Comparison of ENCODE assay signal across 13 cellular contexts in the genomic region with DNA sequence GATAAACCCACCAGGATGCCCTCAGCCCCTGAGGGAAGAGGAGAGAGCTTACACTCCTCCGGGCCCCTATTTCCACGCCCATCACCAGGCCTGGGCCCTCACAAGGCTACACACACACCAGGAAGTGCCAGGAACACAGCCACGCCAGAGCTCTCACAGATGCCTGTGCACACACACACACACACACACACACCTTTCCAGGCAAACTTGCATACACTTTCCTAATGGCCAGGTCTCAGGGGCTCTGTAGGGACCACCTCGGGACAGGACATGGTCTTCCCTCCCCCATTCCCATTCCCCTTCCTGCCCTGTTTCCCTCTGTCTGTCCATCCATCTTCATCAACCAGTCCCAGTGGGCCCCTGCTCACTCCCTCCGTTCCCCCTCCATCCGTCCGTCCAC. TPM values are rescaled to one million over a fixed set of nuclear protein-coding genes. Genes with fewer than 3 reads are reported as not detected.
DNase-seq lines count a peak whose midpoint lies in the region; ATAC-seq, FAIRE-seq and TF ChIP-seq lines count a peak whose summit lies in the region.
"Had no signal": no experiment of that assay in that cellular context is flagged by ENCODE, and none has a peak within 500 bp of the region (broad histone marks: within the 10 kb centered on the region; RNA-seq: fewer than 3 reads in every experiment).

No MANE protein-coding gene starts in this region.

- WGBS in mammary epithelial cell (ENCODE audit: low coverage, missing lambda C conversion rate) = 74% methylated on average over 3 of the region's 7 CpGs
- 75% methylated on average over 7 of the region's 7 CpGs for WGBS in hepatocyte (ENCODE audit: low lambda C conversion rate, missing lambda C conversion rate)
- no CpG with 5 or more reads among the region's 7 CpGs for WGBS in trophoblast cell (ENCODE audit: extremely low coverage, insufficient coverage, insufficient read length)

- H3K14ac ChIP-seq in trophoblast cell (ENCODE audit: low read length) = no peak overlapping the region

- no peaks in the 10 kb centered on the region for H3K79me2 ChIP-seq in mammary epithelial cell (ENCODE audit: insufficient read depth, low read length)
- H3K79me2 ChIP-seq in PC-3 (ENCODE audit: low read length) = peaks cover 35% of the 10 kb centered on the region
- no peaks in the 10 kb centered on the region for H3K79me2 ChIP-seq in hepatocyte
- H3K79me2 ChIP-seq in trophoblast cell (ENCODE audit: control insufficient read depth, insufficient read depth, low read length, poor library complexity) = no peaks in the 10 kb centered on the region

- H4K20me1 ChIP-seq in mammary epithelial cell (ENCODE audit: insufficient read depth, low read length) (no peaks in the 10 kb centered on the region), PC-3 (ENCODE audit: low read length) (no peaks in the 10 kb centered on the region), hepatocyte (ENCODE audit: insufficient read depth, poor library complexity, severe bottlenecking) (no peaks in the 10 kb centered on the region)

- POLR2A ChIA-PET in PC-3 (lab: Charles Lee; ENCODE audit: unreplicated experiment) = no interaction called here

- H3K4me1 ChIP-seq in breast epithelium (peaks cover 0 to 6% of the 10 kb centered on the region in 2 donors), mammary epithelial cell (ENCODE audit: insufficient read depth, low read length) (peaks cover 18% of the 10 kb centered on the region), PC-3 (ENCODE audit: insufficient read depth, low read length) (peaks cover 37% of the 10 kb centered on the region), hepatocyte (ENCODE audit: insufficient read depth) (peaks cover 12% of the 10 kb centered on the region), trophoblast cell (ENCODE audit: control insufficient read depth in 1 of 2, insufficient read depth in 2 of 2, low read length in 2 of 2) (peaks cover 10 to 18% of the 10 kb centered on the region in 2 experiments)

- H3K27ac ChIP-seq in breast epithelium (peak overlapping the region; percentile 78 to 87), mammary epithelial cell (ENCODE audit: insufficient read depth, low read depth, low read length) (no peak overlapping the region), PC-3 (ENCODE audit: low read length) (0 out of 2 replicates have a peak overlapping the region, but pooled peaks have one; percentile 53), hepatocyte (peak overlapping the region; percentile 65), trophoblast cell (ENCODE audit: low read depth, low read length) (no peak overlapping the region)
- H3K27ac ChIP-seq: upper lobe of left lung had no signal

- no peaks in the 10 kb centered on the region for H3K36me3 ChIP-seq in breast epithelium
- H3K36me3 ChIP-seq in mammary epithelial cell (ENCODE audit: insufficient read depth, low read length) = no peaks in the 10 kb centered on the region
- H3K36me3 ChIP-seq in PC-3 (ENCODE audit: low read depth, low read length) = no peaks in the 10 kb centered on the region
- H3K36me3 ChIP-seq in hepatocyte (replicated peaks; ENCODE audit: insufficient read depth, low read depth) = no peaks in the 10 kb centered on the region
- no peaks in the 10 kb centered on the region for H3K36me3 ChIP-seq in trophoblast cell (ENCODE audit: control insufficient read depth in 1 of 2, insufficient read depth in 2 of 2, low read length in 2 of 2)
- H3K36me3 ChIP-seq: upper lobe of left lung had no signal

- peaks cover 4% of the 10 kb centered on the region for H3K79me1 ChIP-seq in trophoblast cell (ENCODE audit: low read length)

- H2AK5ac ChIP-seq in trophoblast cell (ENCODE audit: low read length) = peak overlapping the region; percentile 18

- H3K9me2 ChIP-seq in PC-3 (replicated peaks; ENCODE audit: low read length) (no peaks in the 10 kb centered on the region), hepatocyte (replicated peaks; ENCODE audit: insufficient read depth) (no peaks in the 10 kb centered on the region)

- TF ChIP-seq CTCF in breast epithelium (IDR thresholded peaks at IDR 0.05) (no peak), mammary epithelial cell (conservative IDR thresholded peaks at IDR 0.05 in 1 of 2, IDR thresholded peaks at IDR 0.05 in 1 of 2; ENCODE audit: extremely low read depth in 1 of 2, insufficient read depth in 1 of 2, low read depth in 1 of 2, low read length in 2 of 2) (no peak), PC-3 (conservative IDR thresholded peaks at IDR 0.05; ENCODE audit: low read depth, low read length) (no peak), hepatocyte (IDR thresholded peaks at IDR 0.05; ENCODE audit: poor library complexity) (no peak)

- H3K9ac ChIP-seq in mammary epithelial cell (ENCODE audit: insufficient read depth, low read length) (no peak overlapping the region), PC-3 (ENCODE audit: low read length) (no peak overlapping the region), trophoblast cell (ENCODE audit: low read length) (no peak overlapping the region)

- no peak overlapping the region for H2BK5ac ChIP-seq in trophoblast cell (ENCODE audit: low read depth, low read length, poor library complexity)

- FAIRE-seq in GM12891 (lab: Jason Lieb, UNC) = no peak

- no peak for TF ChIP-seq POLR2A in breast epithelium (IDR thresholded peaks at IDR 0.05)
- TF ChIP-seq POLR2A in GM12891 (IDR thresholded peaks at IDR 0.05; ENCODE audit: low read depth, low read length) = no peak

- H3K9me3 ChIP-seq in breast epithelium (no peaks in the 10 kb centered on the region), mammary epithelial cell (replicated peaks; ENCODE audit: insufficient read depth, low read length) (no peaks in the 10 kb centered on the region), PC-3 (ENCODE audit: low read length) (no peaks in the 10 kb centered on the region), hepatocyte (ENCODE audit: low read depth) (no peaks in the 10 kb centered on the region), trophoblast cell (ENCODE audit: insufficient read depth, low read depth, low read length) (no peaks in the 10 kb centered on the region)
- H3K9me3 ChIP-seq: upper lobe of left lung had no signal

- no peak overlapping the region for H3K23ac ChIP-seq in trophoblast cell (ENCODE audit: low read length)

- CTCF ChIA-PET in mammary epithelial cell (lab: Charles Lee; ENCODE audit: low non-redundant PET) (no interaction called here), PC-3 (lab: Charles Lee) (interaction anchor here (0.5 kb wide), 1 partner anchor 44 kb away, joined by 4 read pairs; no protein-coding TSS in a partner anchor)

- no peaks in the 10 kb centered on the region for H3F3A ChIP-seq in PC-3 (ENCODE audit: low read length, unreplicated experiment)

- H4K12ac ChIP-seq in trophoblast cell (ENCODE audit: low read depth, low read length) = no peak overlapping the region

- H3K4ac ChIP-seq in trophoblast cell (ENCODE audit: low read depth, low read length) = no peak overlapping the region

- no peak overlapping the region for H2BK120ac ChIP-seq in trophoblast cell (ENCODE audit: insufficient read depth, low read length, poor library complexity)

- no peak overlapping the region for H3K18ac ChIP-seq in trophoblast cell (ENCODE audit: low read length)

- DNase-seq in breast epithelium (ENCODE audit: low spot score in 2 of 2) (no peak), mammary epithelial cell (no peak), PC-3 (no peak), hepatocyte (ENCODE audit: low spot score) (no peak), trophoblast cell (no peak), GM12891 (ENCODE audit: insufficient read length, low spot score) (no peak)
- DNase-seq: activated T-cell treated with anti-CD3 and anti-CD28 coated beads, Interleukin-2, amount 50 U/mL, for 24 hours; anterior cingulate cortex; midbrain; upper lobe of left lung had no signal

- dilution Hi-C loops in mammary epithelial cell (cut with HindIII; ENCODE audit: low sequenced_read_pairs) = no loop called here

- BruUV-seq in mammary epithelial cell (replicated peaks; lab: Mats Ljungman, UMichigan) (no TSS peak), PC-3 (replicated peaks; lab: Mats Ljungman, UMichigan) (no TSS peak)

- H3K27me3 ChIP-seq in breast epithelium = no peaks in the 10 kb centered on the region
- no peaks in the 10 kb centered on the region for H3K27me3 ChIP-seq in mammary epithelial cell (ENCODE audit: insufficient read depth, low read length)
- H3K27me3 ChIP-seq in PC-3 (ENCODE audit: low read length) = no peaks in the 10 kb centered on the region
- H3K27me3 ChIP-seq in hepatocyte = no peaks in the 10 kb centered on the region
- no peaks in the 10 kb centered on the region for H3K27me3 ChIP-seq in trophoblast cell (ENCODE audit: insufficient read depth, low read length)

- intact Hi-C loops in breast epithelium (cut with DNase I; ENCODE audit: low total_unique reads) (no loop called here), mammary epithelial cell (cut with micrococcal nuclease) (no loop called here), PC-3 (cut with micrococcal nuclease) (no loop called here)

- peak overlapping the region; percentile 1 for H4K91ac ChIP-seq in trophoblast cell (ENCODE audit: low read depth, low read length)

- H4K8ac ChIP-seq in trophoblast cell (ENCODE audit: low read depth, low read length) = no peak overlapping the region

- peak overlapping the region; percentile 51 for H2BK12ac ChIP-seq in trophoblast cell (ENCODE audit: low read length)

- H2AFZ ChIP-seq in mammary epithelial cell (ENCODE audit: low read depth, low read length) = no peak overlapping the region
- no peak overlapping the region for H2AFZ ChIP-seq in PC-3 (ENCODE audit: low read length)
- H2AFZ ChIP-seq in hepatocyte = no peak overlapping the region
- no peak overlapping the region for H2AFZ ChIP-seq in trophoblast cell (ENCODE audit: insufficient read depth, low read length, poor library complexity)

- no peak overlapping the region for H3K4me3 ChIP-seq in breast epithelium
- no peak overlapping the region for H3K4me3 ChIP-seq in mammary epithelial cell (replicated peaks in 1 of 3; ENCODE audit: insufficient read depth in 1 of 3, low read depth in 2 of 3, low read length in 3 of 3)
- H3K4me3 ChIP-seq in PC-3 (ENCODE audit: low read length) = no peak overlapping the region
- no peak overlapping the region for H3K4me3 ChIP-seq in hepatocyte
- H3K4me3 ChIP-seq in trophoblast cell (ENCODE audit: low read depth, low read length) = no peak overlapping the region
- H3K4me3 ChIP-seq: upper lobe of left lung had no signal

- H3K4me2 ChIP-seq in mammary epithelial cell (ENCODE audit: insufficient read depth, low read depth, low read length) = no peak overlapping the region
- no peak overlapping the region for H3K4me2 ChIP-seq in PC-3 (ENCODE audit: low read length)
- no peak overlapping the region for H3K4me2 ChIP-seq in hepatocyte
- no peak overlapping the region for H3K4me2 ChIP-seq in trophoblast cell (ENCODE audit: low read length)

- ATAC-seq in PC-3 (no peak), HG02938 (IDR thresholded peaks at IDR 0.05; ENCODE audit: unreplicated experiment) (no peak), HG02870 (IDR thresholded peaks at IDR 0.05; ENCODE audit: unreplicated experiment) (no peak)
- ATAC-seq: activated CD4-positive, CD25-positive, alpha-beta regulatory T cell treated with anti-CD3 and anti-CD28 coated beads, Interleukin-2, amount 50 U/mL, for 24 hours had no signal

- in situ Hi-C loops in mammary epithelial cell (cut with MboI; ENCODE audit: low sequenced_read_pairs in 2 of 2) = no loop called here

RNA-seq across cellular contexts. Expression of a gene that starts 9.7 kb away (rescaled TPM):
- total RNA-seq in breast epithelium (10 to 100 TPM in 2 of 3 donors, 1 to 10 TPM in 1; 5.8 to 18.4 (median 16.7) TPM), mammary epithelial cell (100 to 1,000 TPM in 1 of 2 donors, 10 to 100 TPM in 1; 77.3 to 181 TPM), PC-3 (2014; rRNA removed) (459 and 567 TPM in 2 replicates), hepatocyte (26.7 and 27.3 TPM in 2 replicates)
- polyA plus RNA-seq in mammary epithelial cell (91.7 TPM), hepatocyte (20.0 and 20.4 TPM in 2 replicates)
- polyA minus RNA-seq in mammary epithelial cell = 181 TPM
- 27.6 and 30.3 TPM in 2 replicates for polyA plus RNA-seq in trophoblast cell (2013)
- 0.14 TPM for polyA plus RNA-seq in GM12891 (2012; ENCODE audit: low read depth, missing spikeins)

RNA-seq across cellular contexts. Expression of a gene that starts 46.9 kb away (rescaled TPM):
- 10 to 100 TPM in 2 of 3 donors, 1 to 10 TPM in 1; 7.5 to 18.0 (median 12.9) TPM for total RNA-seq in breast epithelium
- 1 to 10 TPM; 3.0 to 3.5 TPM for total RNA-seq in mammary epithelial cell
- polyA plus RNA-seq in mammary epithelial cell = 4.0 TPM
- 2.0 TPM for polyA minus RNA-seq in mammary epithelial cell
- total RNA-seq in PC-3 (2014; rRNA removed) = 13.8 and 28.1 TPM in 2 replicates
- 15.9 and 21.0 TPM in 2 replicates for total RNA-seq in hepatocyte
- 24.7 and 24.8 TPM in 2 replicates for polyA plus RNA-seq in hepatocyte
- polyA plus RNA-seq in trophoblast cell (2013) = 10.9 and 12.8 TPM in 2 replicates
- polyA plus RNA-seq in GM12891 (2012; ENCODE audit: low read depth, missing spikeins) = 1.1 TPM

Comparison
In these comparisons a context has a peak if more than half of its experiments do, and no peak if none do; other contexts are left out.
1. H3K27ac ChIP-seq: peak in breast epithelium (2 of 2), PC-3 (single experiment) and hepatocyte (single experiment); none in mammary epithelial cell (single experiment) and trophoblast cell (single experiment).